8 cellular contexts compared by ENCODE assay signal in the genomic region with DNA sequence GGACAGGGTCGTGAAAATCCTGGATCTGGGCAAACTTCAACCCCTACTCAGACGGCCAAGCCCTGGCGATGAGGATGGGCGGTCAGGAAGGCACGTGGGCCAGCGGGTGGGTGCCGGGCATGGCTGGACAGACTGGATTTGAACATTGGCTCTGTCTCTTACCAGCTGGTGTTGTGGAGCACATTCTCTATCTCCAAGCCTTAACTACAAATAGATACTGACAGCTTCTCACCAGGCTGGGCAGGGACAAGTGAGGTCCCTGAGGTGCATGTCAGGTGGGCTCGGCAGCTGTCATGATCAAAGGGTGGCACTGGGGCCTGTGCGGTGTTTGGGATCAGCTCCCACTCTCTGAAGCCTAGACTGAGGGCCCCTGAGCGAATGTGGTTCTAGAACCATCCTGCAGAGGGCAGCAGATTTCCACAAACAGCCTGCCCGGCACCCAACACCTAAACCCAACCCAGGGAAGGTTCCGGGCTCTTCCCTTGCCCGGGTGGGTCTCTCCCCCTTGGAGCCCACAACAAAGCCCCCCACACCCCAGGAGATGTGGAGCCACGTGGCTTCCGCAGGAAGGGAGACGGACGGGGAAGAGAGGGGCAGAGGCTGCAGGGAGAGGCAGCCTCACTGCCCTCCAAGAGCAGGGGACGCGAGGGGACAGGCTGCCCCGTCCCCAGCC. TPM values are rescaled to one million over a fixed set of nuclear protein-coding genes. Genes with fewer than 3 reads are reported as not detected.
DNase-seq lines count a peak whose midpoint lies in the region; ATAC-seq and TF ChIP-seq lines count a peak whose summit lies in the region.

No MANE protein-coding gene starts in this region.

- no peaks in the 10 kb centered on the region for H3K9me3 Mint-ChIP-seq in endothelial cell (ENCODE audit: unreplicated experiment)

- H3K27ac ChIP-seq in BLaER1 = peak overlapping the region; percentile 64

- no peaks in the 10 kb centered on the region for H3K9me3 ChIP-seq in BLaER1

- H3K4me3 ChIP-seq in BLaER1 = 0 out of 2 replicates have a peak overlapping the region, but pooled peaks have one; percentile 29

- H3K4me1 Mint-ChIP-seq in endothelial cell (ENCODE audit: unreplicated experiment) = peaks cover 8% of the 10 kb centered on the region

- H3K27me3 Mint-ChIP-seq in endothelial cell (ENCODE audit: unreplicated experiment) = peaks cover 9% of the 10 kb centered on the region

- H4K20me1 ChIP-seq in BLaER1 = peaks cover 35% of the 10 kb centered on the region

- peak overlapping the region; percentile 52 for H3K27ac Mint-ChIP-seq in endothelial cell (ENCODE audit: unreplicated experiment)

- TF ChIP-seq CTCF in endothelial cell (IDR thresholded peaks at IDR 0.05; ENCODE audit: unreplicated experiment) = peak; percentile 81

- DNase-seq in NCI-H460 (ENCODE audit: extremely low read depth, low read depth) = peak; percentile 61
- DNase-seq in activated CD8-positive, alpha-beta memory T cell treated with anti-CD3 and anti-CD28 coated beads for 48 hours (ENCODE audit: low read depth in 2 of 3, low spot score in 2 of 3) = peak; percentile 31 to 55 (median 49)
- peak; percentile 74 for DNase-seq in endothelial cell (ENCODE audit: low spot score)
- DNase-seq in middle frontal gyrus (ENCODE audit: extremely low spot score, low spot score) = peak; percentile 76
- DNase-seq in stimulated activated CD8-positive, alpha-beta memory T cell treated with anti-CD3 and anti-CD28 coated beads, Interleukin-4, amount 100 ng/mL, for 24 hours (ENCODE audit: low read depth) = peak; percentile 40

- peak overlapping the region; percentile 55 for H3K9ac ChIP-seq in BLaER1

- H3K36me3 Mint-ChIP-seq in endothelial cell (ENCODE audit: low read depth, unreplicated experiment) = peaks cover 19% of the 10 kb centered on the region

- H3K27me3 ChIP-seq in BLaER1 = no peaks in the 10 kb centered on the region

- H3K36me3 ChIP-seq in BLaER1 = peaks cover 33% of the 10 kb centered on the region

- peaks cover 83% of the 10 kb centered on the region for H3K4me1 ChIP-seq in BLaER1

- H3K4me2 ChIP-seq in BLaER1 = peak overlapping the region; percentile 79

- ATAC-seq in GM18873 (IDR thresholded peaks at IDR 0.05; ENCODE audit: low FRiP score, unreplicated experiment) (peak; percentile 75), HG03097 (IDR thresholded peaks at IDR 0.05; ENCODE audit: low FRiP score, unreplicated experiment) (peak; percentile 74)

- H3K4me3 Mint-ChIP-seq in endothelial cell (ENCODE audit: unreplicated experiment) = no peak overlapping the region

RNA-seq across cellular contexts. Expression of a gene that starts 58.4 kb away (rescaled TPM):
- 0.42 and 0.72 TPM in 2 replicates for total RNA-seq in NCI-H460 (2014; rRNA removed; shearing (Covaris generic))
- 0.01 and 0.25 TPM in 2 replicates for polyA plus RNA-seq in NCI-H460 (2014; cell fraction: nucleus; rRNA removed)
- total RNA-seq in endothelial cell (ENCODE audit: unreplicated experiment) = 5.7 TPM

Comparison
In these comparisons a context has a peak if more than half of its experiments do, and no peak if none do; other contexts are left out.
1. Peak in every context shown above with its lines: DNase-seq, ATAC-seq, H3K4me3 ChIP-seq and H3K27ac ChIP-seq.